21 cellular contexts compared by ENCODE assay signal in genomic region chr3:59163953-59164352, GRCh38.
"Had no signal": no experiment of that assay in that cellular context is flagged by ENCODE, and none has a peak within 500 bp of the region (broad histone marks: within the 10 kb centered on the region; RNA-seq: fewer than 3 reads in every experiment).

No MANE protein-coding gene starts in this region.

- H3K4me3 ChIP-seq: breast epithelium, esophagus muscularis mucosa, lower lobe of right lung, sigmoid colon, spleen, tibial nerve had no signal

- DNase-seq: activated CD4-positive, alpha-beta memory T cell treated with anti-CD3 and anti-CD28 coated beads, Interleukin-2, amount 10 ng/mL, durations not matched to agents 7 days and 5 days; activated CD4-positive, alpha-beta T cell treated with anti-CD3 and anti-CD28 coated beads for 48 hours; activated CD8-positive, alpha-beta memory T cell treated with anti-CD3 and anti-CD28 coated beads, Interleukin-2, amount 10 ng/mL, durations not matched to agents 7 days and 5 days; activated naive CD4-positive, alpha-beta T cell; activated naive CD8-positive, alpha-beta T cell treated with anti-CD3 and anti-CD28 coated beads, Interleukin-2, amount 50 U/mL, for 24 hours; aorta; cerebellar nuclear complex; effector CD4-positive, alpha-beta T cell; immature natural killer cell; left cardiac atrium; lower lobe of right lung; sigmoid colon; spleen; stimulated activated naive CD4-positive, alpha-beta T cell; substantia nigra; SW 1271 had no signal

- ATAC-seq: activated CD8-positive, alpha-beta memory T cell treated with anti-CD3 and anti-CD28 coated beads, Interleukin-2, amount 10 ng/mL, durations not matched to agents 7 days and 5 days; activated naive CD8-positive, alpha-beta T cell treated with anti-CD3 and anti-CD28 coated beads, Interleukin-2, amount 50 U/mL, for 24 hours; left cardiac atrium; lower lobe of right lung had no signal

- H3K27ac ChIP-seq: breast epithelium, esophagus muscularis mucosa, lower lobe of right lung, parathyroid adenoma, sigmoid colon, spleen, tibial nerve had no signal

- H3K36me3 ChIP-seq: breast epithelium, esophagus muscularis mucosa, lower lobe of right lung, sigmoid colon, spleen, tibial nerve had no signal

- H3K4me1 Mint-ChIP-seq: activated CD4-positive, alpha-beta memory T cell treated with anti-CD3 and anti-CD28 coated beads, Interleukin-2, amount 10 ng/mL, durations not matched to agents 7 days and 5 days; activated CD8-positive, alpha-beta memory T cell treated with anti-CD3 and anti-CD28 coated beads, Interleukin-2, amount 10 ng/mL, durations not matched to agents 7 days and 5 days; activated naive CD8-positive, alpha-beta T cell treated with anti-CD3 and anti-CD28 coated beads, Interleukin-2, amount 50 U/mL, for 24 hours; immature natural killer cell had no signal

- H3K9me3 ChIP-seq: esophagus muscularis mucosa, lower lobe of right lung, sigmoid colon, spleen, tibial nerve had no signal

- H3K36me3 Mint-ChIP-seq: activated CD8-positive, alpha-beta memory T cell treated with anti-CD3 and anti-CD28 coated beads, Interleukin-2, amount 10 ng/mL, durations not matched to agents 7 days and 5 days; immature natural killer cell had no signal

- H3K9me3 Mint-ChIP-seq: activated CD4-positive, alpha-beta memory T cell treated with anti-CD3 and anti-CD28 coated beads, Interleukin-2, amount 10 ng/mL, durations not matched to agents 7 days and 5 days; activated naive CD8-positive, alpha-beta T cell treated with anti-CD3 and anti-CD28 coated beads, Interleukin-2, amount 50 U/mL, for 24 hours had no signal

- H3K27ac Mint-ChIP-seq: activated CD4-positive, alpha-beta memory T cell treated with anti-CD3 and anti-CD28 coated beads, Interleukin-2, amount 10 ng/mL, durations not matched to agents 7 days and 5 days; activated CD8-positive, alpha-beta memory T cell treated with anti-CD3 and anti-CD28 coated beads, Interleukin-2, amount 10 ng/mL, durations not matched to agents 7 days and 5 days; activated naive CD8-positive, alpha-beta T cell treated with anti-CD3 and anti-CD28 coated beads, Interleukin-2, amount 50 U/mL, for 24 hours; immature natural killer cell; nephron had no signal

- H3K4me3 Mint-ChIP-seq: activated CD4-positive, alpha-beta memory T cell treated with anti-CD3 and anti-CD28 coated beads, Interleukin-2, amount 10 ng/mL, durations not matched to agents 7 days and 5 days; activated CD8-positive, alpha-beta memory T cell treated with anti-CD3 and anti-CD28 coated beads, Interleukin-2, amount 10 ng/mL, durations not matched to agents 7 days and 5 days; activated naive CD8-positive, alpha-beta T cell treated with anti-CD3 and anti-CD28 coated beads, Interleukin-2, amount 50 U/mL, for 24 hours; immature natural killer cell; nephron had no signal

- H3K27me3 ChIP-seq: breast epithelium, esophagus muscularis mucosa, sigmoid colon, spleen, tibial nerve had no signal

- H3K4me1 ChIP-seq: breast epithelium, esophagus muscularis mucosa, lower lobe of right lung, parathyroid adenoma, sigmoid colon, spleen, tibial nerve had no signal

- H3K27me3 Mint-ChIP-seq: activated naive CD8-positive, alpha-beta T cell treated with anti-CD3 and anti-CD28 coated beads, Interleukin-2, amount 50 U/mL, for 24 hours had no signal
